In the genomic region with DNA sequence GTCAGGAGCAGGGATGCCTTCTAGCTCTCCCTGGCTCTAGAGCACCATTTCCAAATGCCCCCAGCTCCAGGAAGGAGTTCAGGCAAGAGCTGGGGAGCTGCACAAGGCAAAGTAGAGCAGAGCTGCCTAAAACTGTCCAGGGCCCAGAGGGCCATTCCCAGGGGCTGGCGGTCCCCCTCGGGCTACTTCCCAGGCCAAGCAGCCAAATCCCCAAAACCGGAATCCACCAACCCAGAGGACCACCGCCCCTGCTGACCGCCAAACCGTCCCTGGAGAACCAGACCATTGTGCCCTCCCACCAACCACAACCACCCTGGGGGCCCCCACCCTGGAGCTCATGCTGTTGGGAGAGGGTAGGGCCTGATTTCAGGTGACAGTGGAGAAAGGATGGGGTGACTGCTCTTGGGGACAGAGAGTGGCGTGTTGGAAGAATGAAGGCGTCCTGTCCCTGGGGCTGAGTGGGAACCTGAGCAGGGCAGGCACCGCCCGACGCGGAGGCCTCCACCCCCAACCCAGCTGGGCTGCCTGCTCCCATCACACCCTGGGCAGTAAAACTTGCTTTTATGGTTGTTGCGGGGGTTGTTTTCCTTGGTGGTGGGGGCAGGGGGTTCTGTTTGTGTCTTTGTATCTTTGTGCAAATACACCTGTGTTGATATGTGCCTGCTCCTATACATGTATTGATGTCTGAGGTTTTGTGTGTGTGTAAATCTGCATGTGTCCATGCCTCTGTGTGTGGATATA, we compare ENCODE assay signal across 1 cellular context.
TF ChIP-seq lines count a peak whose summit lies in the region.

No MANE protein-coding gene starts in this region.

TF ChIP-seq in GM23338, 12 proteins besides CTCF, POLR2A, EP300 and RAD21:
- TF ChIP-seq ZNF114 (CRISPR knock-in tag; IDR thresholded peaks at IDR 0.05) = no peak
- TF ChIP-seq, protein P1, sequence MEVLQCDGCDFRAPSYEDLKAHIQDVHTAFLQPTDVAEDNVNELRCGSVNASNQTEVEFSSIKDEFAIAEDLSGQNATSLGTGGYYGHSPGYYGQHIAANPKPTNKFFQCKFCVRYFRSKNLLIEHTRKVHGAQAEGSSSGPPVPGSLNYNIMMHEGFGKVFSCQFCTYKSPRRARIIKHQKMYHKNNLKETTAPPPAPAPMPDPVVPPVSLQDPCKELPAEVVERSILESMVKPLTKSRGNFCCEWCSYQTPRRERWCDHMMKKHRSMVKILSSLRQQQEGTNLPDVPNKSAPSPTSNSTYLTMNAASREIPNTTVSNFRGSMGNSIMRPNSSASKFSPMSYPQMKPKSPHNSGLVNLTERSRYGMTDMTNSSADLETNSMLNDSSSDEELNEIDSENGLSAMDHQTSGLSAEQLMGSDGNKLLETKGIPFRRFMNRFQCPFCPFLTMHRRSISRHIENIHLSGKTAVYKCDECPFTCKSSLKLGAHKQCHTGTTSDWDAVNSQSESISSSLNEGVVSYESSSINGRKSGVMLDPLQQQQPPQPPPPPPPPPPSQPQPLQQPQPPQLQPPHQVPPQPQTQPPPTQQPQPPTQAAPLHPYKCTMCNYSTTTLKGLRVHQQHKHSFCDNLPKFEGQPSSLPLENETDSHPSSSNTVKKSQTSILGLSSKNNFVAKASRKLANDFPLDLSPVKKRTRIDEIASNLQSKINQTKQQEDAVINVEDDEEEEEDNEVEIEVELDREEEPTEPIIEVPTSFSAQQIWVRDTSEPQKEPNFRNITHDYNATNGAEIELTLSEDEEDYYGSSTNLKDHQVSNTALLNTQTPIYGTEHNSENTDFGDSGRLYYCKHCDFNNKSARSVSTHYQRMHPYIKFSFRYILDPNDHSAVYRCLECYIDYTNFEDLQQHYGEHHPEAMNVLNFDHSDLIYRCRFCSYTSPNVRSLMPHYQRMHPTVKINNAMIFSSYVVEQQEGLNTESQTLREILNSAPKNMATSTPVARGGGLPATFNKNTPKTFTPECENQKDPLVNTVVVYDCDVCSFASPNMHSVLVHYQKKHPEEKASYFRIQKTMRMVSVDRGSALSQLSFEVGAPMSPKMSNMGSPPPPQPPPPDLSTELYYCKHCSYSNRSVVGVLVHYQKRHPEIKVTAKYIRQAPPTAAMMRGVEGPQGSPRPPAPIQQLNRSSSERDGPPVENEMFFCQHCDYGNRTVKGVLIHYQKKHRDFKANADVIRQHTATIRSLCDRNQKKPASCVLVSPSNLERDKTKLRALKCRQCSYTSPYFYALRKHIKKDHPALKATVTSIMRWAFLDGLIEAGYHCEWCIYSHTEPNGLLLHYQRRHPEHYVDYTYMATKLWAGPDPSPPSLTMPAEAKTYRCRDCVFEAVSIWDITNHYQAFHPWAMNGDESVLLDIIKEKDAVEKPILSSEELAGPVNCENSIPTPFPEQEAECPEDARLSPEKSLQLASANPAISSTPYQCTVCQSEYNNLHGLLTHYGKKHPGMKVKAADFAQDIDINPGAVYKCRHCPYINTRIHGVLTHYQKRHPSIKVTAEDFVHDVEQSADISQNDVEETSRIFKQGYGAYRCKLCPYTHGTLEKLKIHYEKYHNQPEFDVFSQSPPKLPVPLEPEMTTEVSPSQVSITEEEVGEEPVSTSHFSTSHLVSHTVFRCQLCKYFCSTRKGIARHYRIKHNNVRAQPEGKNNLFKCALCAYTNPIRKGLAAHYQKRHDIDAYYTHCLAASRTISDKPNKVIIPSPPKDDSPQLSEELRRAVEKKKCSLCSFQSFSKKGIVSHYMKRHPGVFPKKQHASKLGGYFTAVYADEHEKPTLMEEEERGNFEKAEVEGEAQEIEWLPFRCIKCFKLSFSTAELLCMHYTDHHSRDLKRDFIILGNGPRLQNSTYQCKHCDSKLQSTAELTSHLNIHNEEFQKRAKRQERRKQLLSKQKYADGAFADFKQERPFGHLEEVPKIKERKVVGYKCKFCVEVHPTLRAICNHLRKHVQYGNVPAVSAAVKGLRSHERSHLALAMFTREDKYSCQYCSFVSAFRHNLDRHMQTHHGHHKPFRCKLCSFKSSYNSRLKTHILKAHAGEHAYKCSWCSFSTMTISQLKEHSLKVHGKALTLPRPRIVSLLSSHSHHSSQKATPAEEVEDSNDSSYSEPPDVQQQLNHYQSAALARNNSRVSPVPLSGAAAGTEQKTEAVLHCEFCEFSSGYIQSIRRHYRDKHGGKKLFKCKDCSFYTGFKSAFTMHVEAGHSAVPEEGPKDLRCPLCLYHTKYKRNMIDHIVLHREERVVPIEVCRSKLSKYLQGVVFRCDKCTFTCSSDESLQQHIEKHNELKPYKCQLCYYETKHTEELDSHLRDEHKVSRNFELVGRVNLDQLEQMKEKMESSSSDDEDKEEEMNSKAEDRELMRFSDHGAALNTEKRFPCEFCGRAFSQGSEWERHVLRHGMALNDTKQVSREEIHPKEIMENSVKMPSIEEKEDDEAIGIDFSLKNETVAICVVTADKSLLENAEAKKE (CRISPR knock-in tag; IDR thresholded peaks at IDR 0.05) = no peak
- TF ChIP-seq POLR2AphosphoS5 (IDR thresholded peaks at IDR 0.05; ENCODE audit: low read depth) = no peak
- TF ChIP-seq STAT1 (IDR thresholded peaks at IDR 0.05; ENCODE audit: unreplicated experiment) = no peak
- TF ChIP-seq, protein P2, sequence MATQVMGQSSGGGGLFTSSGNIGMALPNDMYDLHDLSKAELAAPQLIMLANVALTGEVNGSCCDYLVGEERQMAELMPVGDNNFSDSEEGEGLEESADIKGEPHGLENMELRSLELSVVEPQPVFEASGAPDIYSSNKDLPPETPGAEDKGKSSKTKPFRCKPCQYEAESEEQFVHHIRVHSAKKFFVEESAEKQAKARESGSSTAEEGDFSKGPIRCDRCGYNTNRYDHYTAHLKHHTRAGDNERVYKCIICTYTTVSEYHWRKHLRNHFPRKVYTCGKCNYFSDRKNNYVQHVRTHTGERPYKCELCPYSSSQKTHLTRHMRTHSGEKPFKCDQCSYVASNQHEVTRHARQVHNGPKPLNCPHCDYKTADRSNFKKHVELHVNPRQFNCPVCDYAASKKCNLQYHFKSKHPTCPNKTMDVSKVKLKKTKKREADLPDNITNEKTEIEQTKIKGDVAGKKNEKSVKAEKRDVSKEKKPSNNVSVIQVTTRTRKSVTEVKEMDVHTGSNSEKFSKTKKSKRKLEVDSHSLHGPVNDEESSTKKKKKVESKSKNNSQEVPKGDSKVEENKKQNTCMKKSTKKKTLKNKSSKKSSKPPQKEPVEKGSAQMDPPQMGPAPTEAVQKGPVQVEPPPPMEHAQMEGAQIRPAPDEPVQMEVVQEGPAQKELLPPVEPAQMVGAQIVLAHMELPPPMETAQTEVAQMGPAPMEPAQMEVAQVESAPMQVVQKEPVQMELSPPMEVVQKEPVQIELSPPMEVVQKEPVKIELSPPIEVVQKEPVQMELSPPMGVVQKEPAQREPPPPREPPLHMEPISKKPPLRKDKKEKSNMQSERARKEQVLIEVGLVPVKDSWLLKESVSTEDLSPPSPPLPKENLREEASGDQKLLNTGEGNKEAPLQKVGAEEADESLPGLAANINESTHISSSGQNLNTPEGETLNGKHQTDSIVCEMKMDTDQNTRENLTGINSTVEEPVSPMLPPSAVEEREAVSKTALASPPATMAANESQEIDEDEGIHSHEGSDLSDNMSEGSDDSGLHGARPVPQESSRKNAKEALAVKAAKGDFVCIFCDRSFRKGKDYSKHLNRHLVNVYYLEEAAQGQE (IDR thresholded peaks at IDR 0.05; ENCODE audit: unreplicated experiment) = no peak
- TF ChIP-seq, protein P3, sequence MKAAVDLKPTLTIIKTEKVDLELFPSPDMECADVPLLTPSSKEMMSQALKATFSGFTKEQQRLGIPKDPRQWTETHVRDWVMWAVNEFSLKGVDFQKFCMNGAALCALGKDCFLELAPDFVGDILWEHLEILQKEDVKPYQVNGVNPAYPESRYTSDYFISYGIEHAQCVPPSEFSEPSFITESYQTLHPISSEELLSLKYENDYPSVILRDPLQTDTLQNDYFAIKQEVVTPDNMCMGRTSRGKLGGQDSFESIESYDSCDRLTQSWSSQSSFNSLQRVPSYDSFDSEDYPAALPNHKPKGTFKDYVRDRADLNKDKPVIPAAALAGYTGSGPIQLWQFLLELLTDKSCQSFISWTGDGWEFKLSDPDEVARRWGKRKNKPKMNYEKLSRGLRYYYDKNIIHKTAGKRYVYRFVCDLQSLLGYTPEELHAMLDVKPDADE (IDR thresholded peaks at IDR 0.05) = no peak
- no peak for TF ChIP-seq CREB1 (CRISPR knock-in tag; IDR thresholded peaks at IDR 0.05; ENCODE audit: low read depth)
- TF ChIP-seq EZH2 (IDR thresholded peaks at IDR 0.05; ENCODE audit: low read depth, unreplicated experiment) = no peak
- TF ChIP-seq NANOG (IDR thresholded peaks at IDR 0.05; ENCODE audit: borderline replicate concordance) = no peak
- TF ChIP-seq EZH2phosphoT487 (IDR thresholded peaks at IDR 0.05; ENCODE audit: unreplicated experiment) = no peak
- TF ChIP-seq JUNB (IDR thresholded peaks at IDR 0.05; ENCODE audit: unreplicated experiment) = no peak
- TF ChIP-seq ZNF331 (CRISPR knock-in tag; IDR thresholded peaks at IDR 0.05; ENCODE audit: low read depth) = no peak
TF ChIP-seq in GM23338: peak in this region for 0.
